Comparison of ENCODE assay signal across 1 cellular context in the genomic region with DNA sequence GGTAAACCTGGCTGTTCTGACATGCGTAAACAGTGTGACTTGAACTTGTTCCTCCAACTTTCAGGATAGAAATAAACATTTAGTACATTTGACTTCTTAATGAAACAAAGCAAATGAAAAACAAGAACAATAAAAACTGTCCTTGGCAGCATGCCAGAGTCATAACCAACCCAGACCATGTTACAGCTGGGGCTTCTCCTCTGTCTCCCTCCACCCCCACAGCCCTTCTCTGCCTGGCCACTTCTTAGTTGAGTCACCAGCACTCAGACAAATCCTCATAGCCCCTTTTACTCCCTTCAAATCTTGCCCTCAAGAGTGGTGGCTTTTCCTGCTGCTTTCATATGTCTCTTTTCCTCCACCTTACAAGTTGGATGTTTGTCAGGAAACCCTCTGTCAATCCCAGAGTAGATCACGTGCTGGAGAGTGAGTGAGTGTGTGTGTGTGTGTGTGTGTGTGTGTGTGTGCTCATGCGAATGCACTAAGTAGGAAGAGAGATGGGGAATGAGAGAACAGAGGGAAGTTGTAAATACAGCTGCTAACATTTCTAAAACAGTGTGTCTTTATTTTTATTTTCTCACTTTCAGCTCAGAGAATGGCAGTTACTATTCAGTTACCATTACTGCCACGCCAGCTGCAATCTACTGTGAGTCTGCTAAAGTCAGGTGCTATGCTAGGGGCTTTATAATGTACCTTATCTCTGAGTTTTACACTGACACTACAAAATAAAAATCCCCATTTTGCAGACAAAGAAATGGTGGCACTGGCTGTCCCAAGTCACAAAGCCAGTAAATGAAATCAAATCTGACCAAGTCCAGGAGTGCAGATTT.
A peak's percentile ranks its signal among the peaks of the same experiment; 100 is the strongest.
TF ChIP-seq lines count a peak whose summit lies in the region.

No MANE protein-coding gene starts in this region.

TF ChIP-seq in K562, 482 proteins besides CTCF, POLR2A, EP300 and RAD21 (continued from another document and continues in another):
- TF ChIP-seq, protein P1, sequence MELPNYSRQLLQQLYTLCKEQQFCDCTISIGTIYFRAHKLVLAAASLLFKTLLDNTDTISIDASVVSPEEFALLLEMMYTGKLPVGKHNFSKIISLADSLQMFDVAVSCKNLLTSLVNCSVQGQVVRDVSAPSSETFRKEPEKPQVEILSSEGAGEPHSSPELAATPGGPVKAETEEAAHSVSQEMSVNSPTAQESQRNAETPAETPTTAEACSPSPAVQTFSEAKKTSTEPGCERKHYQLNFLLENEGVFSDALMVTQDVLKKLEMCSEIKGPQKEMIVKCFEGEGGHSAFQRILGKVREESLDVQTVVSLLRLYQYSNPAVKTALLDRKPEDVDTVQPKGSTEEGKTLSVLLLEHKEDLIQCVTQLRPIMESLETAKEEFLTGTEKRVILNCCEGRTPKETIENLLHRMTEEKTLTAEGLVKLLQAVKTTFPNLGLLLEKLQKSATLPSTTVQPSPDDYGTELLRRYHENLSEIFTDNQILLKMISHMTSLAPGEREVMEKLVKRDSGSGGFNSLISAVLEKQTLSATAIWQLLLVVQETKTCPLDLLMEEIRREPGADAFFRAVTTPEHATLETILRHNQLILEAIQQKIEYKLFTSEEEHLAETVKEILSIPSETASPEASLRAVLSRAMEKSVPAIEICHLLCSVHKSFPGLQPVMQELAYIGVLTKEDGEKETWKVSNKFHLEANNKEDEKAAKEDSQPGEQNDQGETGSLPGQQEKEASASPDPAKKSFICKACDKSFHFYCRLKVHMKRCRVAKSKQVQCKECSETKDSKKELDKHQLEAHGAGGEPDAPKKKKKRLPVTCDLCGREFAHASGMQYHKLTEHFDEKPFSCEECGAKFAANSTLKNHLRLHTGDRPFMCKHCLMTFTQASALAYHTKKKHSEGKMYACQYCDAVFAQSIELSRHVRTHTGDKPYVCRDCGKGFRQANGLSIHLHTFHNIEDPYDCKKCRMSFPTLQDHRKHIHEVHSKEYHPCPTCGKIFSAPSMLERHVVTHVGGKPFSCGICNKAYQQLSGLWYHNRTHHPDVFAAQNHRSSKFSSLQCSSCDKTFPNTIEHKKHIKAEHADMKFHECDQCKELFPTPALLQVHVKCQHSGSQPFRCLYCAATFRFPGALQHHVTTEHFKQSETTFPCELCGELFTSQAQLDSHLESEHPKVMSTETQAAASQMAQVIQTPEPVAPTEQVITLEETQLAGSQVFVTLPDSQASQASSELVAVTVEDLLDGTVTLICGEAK (IDR thresholded peaks at IDR 0.05), result peak; percentile 46; the same call in 1 of the 2 replicates
- TF ChIP-seq, protein P1 (CRISPR knock-in tag; IDR thresholded peaks at IDR 0.05), result no peak
- no peak for TF ChIP-seq ATF7 (IDR thresholded peaks at IDR 0.05)
- TF ChIP-seq MAZ (CRISPR knock-in tag; conservative IDR thresholded peaks at IDR 0.05 in 1 of 2, IDR thresholded peaks at IDR 0.05 in 1 of 2), result 0 out of 4 replicates have a peak, but pooled peaks of 1 of the 2 experiments have one; percentile 37
- peak; percentile 66; the same call in 1 of the 2 replicates for TF ChIP-seq TRIM28 (IDR thresholded peaks at IDR 0.05)
- TF ChIP-seq ZNF830 (CRISPR knock-in tag; IDR thresholded peaks at IDR 0.05), result no peak
- TF ChIP-seq, protein P2, sequence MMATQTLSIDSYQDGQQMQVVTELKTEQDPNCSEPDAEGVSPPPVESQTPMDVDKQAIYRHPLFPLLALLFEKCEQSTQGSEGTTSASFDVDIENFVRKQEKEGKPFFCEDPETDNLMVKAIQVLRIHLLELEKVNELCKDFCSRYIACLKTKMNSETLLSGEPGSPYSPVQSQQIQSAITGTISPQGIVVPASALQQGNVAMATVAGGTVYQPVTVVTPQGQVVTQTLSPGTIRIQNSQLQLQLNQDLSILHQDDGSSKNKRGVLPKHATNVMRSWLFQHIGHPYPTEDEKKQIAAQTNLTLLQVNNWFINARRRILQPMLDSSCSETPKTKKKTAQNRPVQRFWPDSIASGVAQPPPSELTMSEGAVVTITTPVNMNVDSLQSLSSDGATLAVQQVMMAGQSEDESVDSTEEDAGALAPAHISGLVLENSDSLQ (IDR thresholded peaks at IDR 0.05), result peak; percentile 90
- no peak for TF ChIP-seq PCBP1 (IDR thresholded peaks at IDR 0.05; ENCODE audit: low read depth, low read length, poor library complexity, severe bottlenecking)
- TF ChIP-seq RNF2 (IDR thresholded peaks at IDR 0.05), result 0 out of 2 replicates have a peak, but pooled peaks have one; percentile 16
- TF ChIP-seq, protein P3, sequence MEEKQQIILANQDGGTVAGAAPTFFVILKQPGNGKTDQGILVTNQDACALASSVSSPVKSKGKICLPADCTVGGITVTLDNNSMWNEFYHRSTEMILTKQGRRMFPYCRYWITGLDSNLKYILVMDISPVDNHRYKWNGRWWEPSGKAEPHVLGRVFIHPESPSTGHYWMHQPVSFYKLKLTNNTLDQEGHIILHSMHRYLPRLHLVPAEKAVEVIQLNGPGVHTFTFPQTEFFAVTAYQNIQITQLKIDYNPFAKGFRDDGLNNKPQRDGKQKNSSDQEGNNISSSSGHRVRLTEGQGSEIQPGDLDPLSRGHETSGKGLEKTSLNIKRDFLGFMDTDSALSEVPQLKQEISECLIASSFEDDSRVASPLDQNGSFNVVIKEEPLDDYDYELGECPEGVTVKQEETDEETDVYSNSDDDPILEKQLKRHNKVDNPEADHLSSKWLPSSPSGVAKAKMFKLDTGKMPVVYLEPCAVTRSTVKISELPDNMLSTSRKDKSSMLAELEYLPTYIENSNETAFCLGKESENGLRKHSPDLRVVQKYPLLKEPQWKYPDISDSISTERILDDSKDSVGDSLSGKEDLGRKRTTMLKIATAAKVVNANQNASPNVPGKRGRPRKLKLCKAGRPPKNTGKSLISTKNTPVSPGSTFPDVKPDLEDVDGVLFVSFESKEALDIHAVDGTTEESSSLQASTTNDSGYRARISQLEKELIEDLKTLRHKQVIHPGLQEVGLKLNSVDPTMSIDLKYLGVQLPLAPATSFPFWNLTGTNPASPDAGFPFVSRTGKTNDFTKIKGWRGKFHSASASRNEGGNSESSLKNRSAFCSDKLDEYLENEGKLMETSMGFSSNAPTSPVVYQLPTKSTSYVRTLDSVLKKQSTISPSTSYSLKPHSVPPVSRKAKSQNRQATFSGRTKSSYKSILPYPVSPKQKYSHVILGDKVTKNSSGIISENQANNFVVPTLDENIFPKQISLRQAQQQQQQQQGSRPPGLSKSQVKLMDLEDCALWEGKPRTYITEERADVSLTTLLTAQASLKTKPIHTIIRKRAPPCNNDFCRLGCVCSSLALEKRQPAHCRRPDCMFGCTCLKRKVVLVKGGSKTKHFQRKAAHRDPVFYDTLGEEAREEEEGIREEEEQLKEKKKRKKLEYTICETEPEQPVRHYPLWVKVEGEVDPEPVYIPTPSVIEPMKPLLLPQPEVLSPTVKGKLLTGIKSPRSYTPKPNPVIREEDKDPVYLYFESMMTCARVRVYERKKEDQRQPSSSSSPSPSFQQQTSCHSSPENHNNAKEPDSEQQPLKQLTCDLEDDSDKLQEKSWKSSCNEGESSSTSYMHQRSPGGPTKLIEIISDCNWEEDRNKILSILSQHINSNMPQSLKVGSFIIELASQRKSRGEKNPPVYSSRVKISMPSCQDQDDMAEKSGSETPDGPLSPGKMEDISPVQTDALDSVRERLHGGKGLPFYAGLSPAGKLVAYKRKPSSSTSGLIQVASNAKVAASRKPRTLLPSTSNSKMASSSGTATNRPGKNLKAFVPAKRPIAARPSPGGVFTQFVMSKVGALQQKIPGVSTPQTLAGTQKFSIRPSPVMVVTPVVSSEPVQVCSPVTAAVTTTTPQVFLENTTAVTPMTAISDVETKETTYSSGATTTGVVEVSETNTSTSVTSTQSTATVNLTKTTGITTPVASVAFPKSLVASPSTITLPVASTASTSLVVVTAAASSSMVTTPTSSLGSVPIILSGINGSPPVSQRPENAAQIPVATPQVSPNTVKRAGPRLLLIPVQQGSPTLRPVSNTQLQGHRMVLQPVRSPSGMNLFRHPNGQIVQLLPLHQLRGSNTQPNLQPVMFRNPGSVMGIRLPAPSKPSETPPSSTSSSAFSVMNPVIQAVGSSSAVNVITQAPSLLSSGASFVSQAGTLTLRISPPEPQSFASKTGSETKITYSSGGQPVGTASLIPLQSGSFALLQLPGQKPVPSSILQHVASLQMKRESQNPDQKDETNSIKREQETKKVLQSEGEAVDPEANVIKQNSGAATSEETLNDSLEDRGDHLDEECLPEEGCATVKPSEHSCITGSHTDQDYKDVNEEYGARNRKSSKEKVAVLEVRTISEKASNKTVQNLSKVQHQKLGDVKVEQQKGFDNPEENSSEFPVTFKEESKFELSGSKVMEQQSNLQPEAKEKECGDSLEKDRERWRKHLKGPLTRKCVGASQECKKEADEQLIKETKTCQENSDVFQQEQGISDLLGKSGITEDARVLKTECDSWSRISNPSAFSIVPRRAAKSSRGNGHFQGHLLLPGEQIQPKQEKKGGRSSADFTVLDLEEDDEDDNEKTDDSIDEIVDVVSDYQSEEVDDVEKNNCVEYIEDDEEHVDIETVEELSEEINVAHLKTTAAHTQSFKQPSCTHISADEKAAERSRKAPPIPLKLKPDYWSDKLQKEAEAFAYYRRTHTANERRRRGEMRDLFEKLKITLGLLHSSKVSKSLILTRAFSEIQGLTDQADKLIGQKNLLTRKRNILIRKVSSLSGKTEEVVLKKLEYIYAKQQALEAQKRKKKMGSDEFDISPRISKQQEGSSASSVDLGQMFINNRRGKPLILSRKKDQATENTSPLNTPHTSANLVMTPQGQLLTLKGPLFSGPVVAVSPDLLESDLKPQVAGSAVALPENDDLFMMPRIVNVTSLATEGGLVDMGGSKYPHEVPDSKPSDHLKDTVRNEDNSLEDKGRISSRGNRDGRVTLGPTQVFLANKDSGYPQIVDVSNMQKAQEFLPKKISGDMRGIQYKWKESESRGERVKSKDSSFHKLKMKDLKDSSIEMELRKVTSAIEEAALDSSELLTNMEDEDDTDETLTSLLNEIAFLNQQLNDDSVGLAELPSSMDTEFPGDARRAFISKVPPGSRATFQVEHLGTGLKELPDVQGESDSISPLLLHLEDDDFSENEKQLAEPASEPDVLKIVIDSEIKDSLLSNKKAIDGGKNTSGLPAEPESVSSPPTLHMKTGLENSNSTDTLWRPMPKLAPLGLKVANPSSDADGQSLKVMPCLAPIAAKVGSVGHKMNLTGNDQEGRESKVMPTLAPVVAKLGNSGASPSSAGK (IDR thresholded peaks at IDR 0.05), result peak; percentile 55; the same call in 1 of the 2 replicates
- peak; percentile 55; the same call in 1 of the 2 replicates for TF ChIP-seq DIDO1 (tag; IDR thresholded peaks at IDR 0.05; ENCODE audit: low read depth)
- TF ChIP-seq, protein P4, sequence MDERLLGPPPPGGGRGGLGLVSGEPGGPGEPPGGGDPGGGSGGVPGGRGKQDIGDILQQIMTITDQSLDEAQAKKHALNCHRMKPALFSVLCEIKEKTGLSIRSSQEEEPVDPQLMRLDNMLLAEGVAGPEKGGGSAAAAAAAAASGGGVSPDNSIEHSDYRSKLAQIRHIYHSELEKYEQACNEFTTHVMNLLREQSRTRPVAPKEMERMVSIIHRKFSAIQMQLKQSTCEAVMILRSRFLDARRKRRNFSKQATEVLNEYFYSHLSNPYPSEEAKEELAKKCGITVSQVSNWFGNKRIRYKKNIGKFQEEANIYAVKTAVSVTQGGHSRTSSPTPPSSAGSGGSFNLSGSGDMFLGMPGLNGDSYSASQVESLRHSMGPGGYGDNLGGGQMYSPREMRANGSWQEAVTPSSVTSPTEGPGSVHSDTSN (CRISPR knock-in tag; IDR thresholded peaks at IDR 0.05; ENCODE audit: low read depth), result no peak
- TF ChIP-seq, protein P4 (tag; conservative IDR thresholded peaks at IDR 0.05; ENCODE audit: low read depth), result peak; percentile 62; the same call in 1 of the 2 replicates
- TF ChIP-seq, protein P5, sequence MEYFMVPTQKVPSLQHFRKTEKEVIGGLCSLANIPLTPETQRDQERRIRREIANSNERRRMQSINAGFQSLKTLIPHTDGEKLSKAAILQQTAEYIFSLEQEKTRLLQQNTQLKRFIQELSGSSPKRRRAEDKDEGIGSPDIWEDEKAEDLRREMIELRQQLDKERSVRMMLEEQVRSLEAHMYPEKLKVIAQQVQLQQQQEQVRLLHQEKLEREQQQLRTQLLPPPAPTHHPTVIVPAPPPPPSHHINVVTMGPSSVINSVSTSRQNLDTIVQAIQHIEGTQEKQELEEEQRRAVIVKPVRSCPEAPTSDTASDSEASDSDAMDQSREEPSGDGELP (CRISPR knock-in tag; IDR thresholded peaks at IDR 0.05; ENCODE audit: borderline replicate concordance), result peak; percentile 46; the same call in 1 of the 2 replicates
- TF ChIP-seq, protein P6, sequence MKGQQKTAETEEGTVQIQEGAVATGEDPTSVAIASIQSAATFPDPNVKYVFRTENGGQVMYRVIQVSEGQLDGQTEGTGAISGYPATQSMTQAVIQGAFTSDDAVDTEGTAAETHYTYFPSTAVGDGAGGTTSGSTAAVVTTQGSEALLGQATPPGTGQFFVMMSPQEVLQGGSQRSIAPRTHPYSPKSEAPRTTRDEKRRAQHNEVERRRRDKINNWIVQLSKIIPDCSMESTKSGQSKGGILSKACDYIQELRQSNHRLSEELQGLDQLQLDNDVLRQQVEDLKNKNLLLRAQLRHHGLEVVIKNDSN (CRISPR knock-in tag; IDR thresholded peaks at IDR 0.05), result peak; percentile 88
- peak; percentile 40; the same call in 1 of the 2 replicates for TF ChIP-seq BCOR (IDR thresholded peaks at IDR 0.05)
